ENCODE assay signal across 8 cellular contexts in genomic region chr20:50190251-50191064, GRCh38. TPM values are rescaled to one million over a fixed set of nuclear protein-coding genes. Genes with fewer than 3 reads are reported as not detected.
DNase-seq lines count a peak whose midpoint lies in the region; TF ChIP-seq lines count a peak whose summit lies in the region.

CEBPB (plus strand) TSS chr20:50190830; CDS start chr20:50191034, 204 bp downstream.

- no peaks in the 10 kb centered on the region for H3K9me3 ChIP-seq in CD8-positive, alpha-beta memory T cell (ENCODE audit: low read length)
- no peaks in the 10 kb centered on the region for H3K9me3 ChIP-seq in KOPT-K1 (ENCODE audit: insufficient read depth, low read length, poor library complexity, severe bottlenecking)
- no peaks in the 10 kb centered on the region for H3K9me3 ChIP-seq in SJCRH30 (replicated peaks)
- H3K9me3 ChIP-seq in neuron (ENCODE audit: low read length), result no peaks in the 10 kb centered on the region

- H3K27me3 ChIP-seq in CD8-positive, alpha-beta memory T cell (ENCODE audit: insufficient read depth, low read length, poor library complexity, severe bottlenecking), result no peaks in the 10 kb centered on the region
- H3K27me3 ChIP-seq in SJCRH30 (no peaks in the 10 kb centered on the region), neuron (ENCODE audit: insufficient read depth, low read length) (no peaks in the 10 kb centered on the region)

- no peaks in the 10 kb centered on the region for H3K9me3 Mint-ChIP-seq in CD8-positive, alpha-beta memory T cell

- H3K36me3 Mint-ChIP-seq in CD8-positive, alpha-beta memory T cell, result peaks cover 0 to 13% (median 0%) of the 10 kb centered on the region in 3 donors

- peak within 1 kb of the TSS; percentile 74 for H3K4me3 ChIP-seq in CD8-positive, alpha-beta memory T cell (ENCODE audit: low read length)
- H3K4me3 ChIP-seq in SJCRH30, result peak within 1 kb of the TSS; percentile 66
- H3K4me3 ChIP-seq in foreskin fibroblast (ENCODE audit: low read depth in 1 of 2, low read length in 2 of 2), result peak within 1 kb of the TSS; percentile 98 to 100
- H3K4me3 ChIP-seq in neuron (ENCODE audit: low read length), result peak within 1 kb of the TSS; percentile 58

- peak; percentile 73 to 90 (median 80) for DNase-seq in CD8-positive, alpha-beta memory T cell
- DNase-seq in GM20000 (ENCODE audit: low spot score), result peak; percentile 96
- peak; percentile 94 to 95 for DNase-seq in SJCRH30
- peak; percentile 78 for DNase-seq in activated gamma-delta T cell treated with Interleukin-2 at 50 U/mL for 16 hours
- DNase-seq in foreskin fibroblast, result peak; percentile 89 to 96

- CTCF ChIA-PET in CD8-positive, alpha-beta memory T cell (lab: Charles Lee), result interaction anchor here (0.8 to 4.1 kb wide), 11 partner anchors 20 to 398 kb away, joined by 3 to 65 read pairs (median 4); no protein-coding TSS in a partner anchor

- no peaks in the 10 kb centered on the region for H3K36me3 ChIP-seq in CD8-positive, alpha-beta memory T cell (ENCODE audit: insufficient read depth, low read length)
- H3K36me3 ChIP-seq in KOPT-K1 (ENCODE audit: insufficient read depth, low read length) (no peaks in the 10 kb centered on the region), SJCRH30 (no peaks in the 10 kb centered on the region), neuron (ENCODE audit: insufficient read depth, low read length) (no peaks in the 10 kb centered on the region)

- peak within 1 kb of the TSS; percentile 17 to 92 (median 83) for H3K27ac Mint-ChIP-seq in CD8-positive, alpha-beta memory T cell

- peaks cover 4 to 8% of the 10 kb centered on the region in 2 donors for H3K27me3 Mint-ChIP-seq in CD8-positive, alpha-beta memory T cell

- H3K27ac ChIP-seq in CD8-positive, alpha-beta memory T cell (ENCODE audit: low read depth, low read length), result peak within 1 kb of the TSS; percentile 85
- H3K27ac ChIP-seq in KOPT-K1 (ENCODE audit: low read depth, low read length, poor library complexity, severe bottlenecking) (peak within 1 kb of the TSS; percentile 62), SJCRH30 (peak within 1 kb of the TSS; percentile 56)

- peak within 1 kb of the TSS; percentile 74 to 96 (median 84) for H3K4me3 Mint-ChIP-seq in CD8-positive, alpha-beta memory T cell

- TF ChIP-seq CTCF in GM20000 (IDR thresholded peaks at IDR 0.05; ENCODE audit: extremely low read depth, missing control alignments) (peak; percentile 12), foreskin fibroblast (IDR thresholded peaks at IDR 0.05; ENCODE audit: low read depth, low read length) (peak; percentile 65), subcutaneous adipose tissue (IDR thresholded peaks at IDR 0.05; ENCODE audit: low read depth) (no peak)

- peak within 1 kb of the TSS; percentile 73 for H2AFZ ChIP-seq in neuron (ENCODE audit: low read depth, low read length)

- peaks cover 32 to 40% (median 33%) of the 10 kb centered on the region in 3 donors for H3K4me1 Mint-ChIP-seq in CD8-positive, alpha-beta memory T cell

- POLR2A ChIA-PET in CD8-positive, alpha-beta memory T cell (lab: Charles Lee), result interaction anchor here (0.6 to 2.0 kb wide), 11 partner anchors 17 to 321 kb away, joined by 3 to 9 read pairs (median 4); partner anchors contain the start of gene PTPN1

- peaks cover 22% of the 10 kb centered on the region for H3K4me1 ChIP-seq in CD8-positive, alpha-beta memory T cell (ENCODE audit: insufficient read depth, low read length)
- H3K4me1 ChIP-seq in SJCRH30 (peaks cover 5% of the 10 kb centered on the region; the same call in 1 of the 2 replicates), neuron (ENCODE audit: insufficient read depth, low read length) (peaks cover 9% of the 10 kb centered on the region)

RNA-seq across cellular contexts. Expression of gene CEBPB, which starts in this region (rescaled TPM):
- total RNA-seq in CD8-positive, alpha-beta memory T cell, result 10 to 100 TPM; 25.3 to 29.1 TPM
- 27.0 TPM for polyA plus RNA-seq in CD8-positive, alpha-beta memory T cell
- total RNA-seq in SJCRH30 (2014; rRNA removed; shearing (Covaris generic)), result 6.6 and 9.3 TPM in 2 replicates
- 100 to 1,000 TPM; 110 to 267 (median 166) TPM for total RNA-seq in subcutaneous adipose tissue

Comparison
In these comparisons a context has a peak if more than half of its experiments do, and no peak if none do; other contexts are left out.
1. Peak in every context shown above with its lines: DNase-seq, H3K4me3 ChIP-seq and H3K27ac ChIP-seq.